ENCODE assay signal across 17 cellular contexts in genomic region chr13:110563463-110563774, GRCh38. TPM values are rescaled to one million over a fixed set of nuclear protein-coding genes. Genes with fewer than 3 reads are reported as not detected.
DNase-seq lines count a peak whose midpoint lies in the region; ATAC-seq and TF ChIP-seq lines count a peak whose summit lies in the region.
"Had no signal": no experiment of that assay in that cellular context is flagged by ENCODE, and none has a peak within 500 bp of the region (broad histone marks: within the 10 kb centered on the region; RNA-seq: fewer than 3 reads in every experiment).

No MANE protein-coding gene starts in this region.

- H3K4me1 ChIP-seq in Loucy (ENCODE audit: insufficient read depth, low read length, poor library complexity, severe bottlenecking) = peaks cover 37% of the 10 kb centered on the region

- POLR2A ChIA-PET in activated CD4-positive, alpha-beta memory T cell treated with anti-CD3 and anti-CD28 coated beads for 36 hours (lab: Charles Lee) = no interaction called here

- H3K9me3 Mint-ChIP-seq in activated CD4-positive, alpha-beta T cell treated with anti-CD3 and anti-CD28 coated beads, Interleukin-2, amount 10 ng/mL, durations not matched to agents 24 days and 14 days = no peaks in the 10 kb centered on the region
- H3K9me3 Mint-ChIP-seq in nephron progenitor cell = peaks cover 29% of the 10 kb centered on the region
- no peaks in the 10 kb centered on the region for H3K9me3 Mint-ChIP-seq in activated CD4-positive, alpha-beta memory T cell treated with anti-CD3 and anti-CD28 coated beads for 36 hours
- H3K9me3 Mint-ChIP-seq: CD14-positive monocyte had no signal

- H3F3A ChIP-seq in Loucy (ENCODE audit: low read depth) = no peaks in the 10 kb centered on the region

- H3K36me3 ChIP-seq in Loucy (ENCODE audit: insufficient read depth, low read length) = no peaks in the 10 kb centered on the region
- H3K36me3 ChIP-seq: cardiac muscle cell, upper lobe of left lung had no signal

- TF ChIP-seq CTCF in Loucy (conservative IDR thresholded peaks at IDR 0.05; ENCODE audit: low read length) = no peak
- TF ChIP-seq CTCF in epithelial cell of proximal tubule (conservative IDR thresholded peaks at IDR 0.05; ENCODE audit: low read depth, low read length) = no peak
- no peak for TF ChIP-seq CTCF in nephron progenitor cell (IDR thresholded peaks at IDR 0.05)

- H3K4me1 Mint-ChIP-seq in activated CD4-positive, alpha-beta T cell treated with anti-CD3 and anti-CD28 coated beads, Interleukin-2, amount 10 ng/mL, durations not matched to agents 24 days and 14 days = peaks cover 24% of the 10 kb centered on the region
- H3K4me1 Mint-ChIP-seq in nephron progenitor cell = peaks cover 83% of the 10 kb centered on the region
- peaks cover 18% of the 10 kb centered on the region for H3K4me1 Mint-ChIP-seq in activated CD4-positive, alpha-beta memory T cell treated with anti-CD3 and anti-CD28 coated beads for 36 hours (ENCODE audit: low read depth)

- H3K9ac ChIP-seq in Loucy (ENCODE audit: low read depth, low read length, poor library complexity, severe bottlenecking) = no peak overlapping the region

- peak overlapping the region; percentile 59 for H3K4me2 ChIP-seq in Loucy (ENCODE audit: low read depth, low read length, poor library complexity, severe bottlenecking)

- H3K36me3 Mint-ChIP-seq in activated CD4-positive, alpha-beta T cell treated with anti-CD3 and anti-CD28 coated beads, Interleukin-2, amount 10 ng/mL, durations not matched to agents 24 days and 14 days (ENCODE audit: low read depth) = peaks cover 6% of the 10 kb centered on the region
- H3K36me3 Mint-ChIP-seq in nephron progenitor cell (ENCODE audit: low read depth) = peaks cover 36% of the 10 kb centered on the region
- H3K36me3 Mint-ChIP-seq in activated CD4-positive, alpha-beta memory T cell treated with anti-CD3 and anti-CD28 coated beads for 36 hours = no peaks in the 10 kb centered on the region

- H3K4me3 ChIP-seq in Loucy (ENCODE audit: low read length, poor library complexity, severe bottlenecking) = no peak overlapping the region
- peak overlapping the region; percentile 95 for H3K4me3 ChIP-seq in epithelial cell of proximal tubule (ENCODE audit: low read depth, low read length)
- H3K4me3 ChIP-seq: cardiac muscle cell had no signal

- no peak for ATAC-seq in GM21717 (IDR thresholded peaks at IDR 0.05; ENCODE audit: unreplicated experiment)

- H3K9me3 ChIP-seq in Loucy (ENCODE audit: insufficient read depth, low read depth, low read length) = no peaks in the 10 kb centered on the region
- H3K9me3 ChIP-seq: upper lobe of left lung had no signal

- peak overlapping the region; percentile 28 for H3K4me3 Mint-ChIP-seq in activated CD4-positive, alpha-beta T cell treated with anti-CD3 and anti-CD28 coated beads, Interleukin-2, amount 10 ng/mL, durations not matched to agents 24 days and 14 days
- H3K4me3 Mint-ChIP-seq in nephron progenitor cell = peak overlapping the region; percentile 93
- no peak overlapping the region for H3K4me3 Mint-ChIP-seq in activated CD4-positive, alpha-beta memory T cell treated with anti-CD3 and anti-CD28 coated beads for 36 hours

- no peak overlapping the region for H3K27ac Mint-ChIP-seq in activated CD4-positive, alpha-beta T cell treated with anti-CD3 and anti-CD28 coated beads, Interleukin-2, amount 10 ng/mL, durations not matched to agents 24 days and 14 days
- no peak overlapping the region for H3K27ac Mint-ChIP-seq in nephron progenitor cell
- no peak overlapping the region for H3K27ac Mint-ChIP-seq in activated CD4-positive, alpha-beta memory T cell treated with anti-CD3 and anti-CD28 coated beads for 36 hours

- no peak for DNase-seq in activated CD4-positive, alpha-beta T cell treated with anti-CD3 and anti-CD28 coated beads, Interleukin-2, amount 10 ng/mL, durations not matched to agents 24 days and 14 days
- DNase-seq in activated CD4-positive, alpha-beta T cell treated with anti-CD3 and anti-CD28 coated beads for 1 hour = no peak
- DNase-seq in epithelial cell of proximal tubule (ENCODE audit: low read depth) = no peak
- no peak for DNase-seq in nephron progenitor cell
- DNase-seq in activated CD4-positive, alpha-beta memory T cell treated with anti-CD3 and anti-CD28 coated beads for 36 hours = no peak
- DNase-seq in NCI-H2081 (lab: John Stamatoyannopoulos, UW) = no peak
- DNase-seq: activated CD4-positive, alpha-beta T cell treated with anti-CD3 and anti-CD28 coated beads for 48 hours; activated T-cell treated with anti-CD3 and anti-CD28 coated beads, Interleukin-2, amount 50 U/mL, for 1 hour; effector CD4-positive, alpha-beta T cell; NCI-H1417 treated with DMSO at 0.1 percent for 48 hours; NCI-H2171 treated with DMSO at 0.1 percent for 48 hours; NCI-H82; upper lobe of left lung had no signal

- H3K79me2 ChIP-seq in Loucy (ENCODE audit: insufficient read depth, low read length) = peaks cover 28% of the 10 kb centered on the region

- no peaks in the 10 kb centered on the region for H3K27me3 ChIP-seq in Loucy (ENCODE audit: insufficient read depth, low read length, poor library complexity, severe bottlenecking)
- H3K27me3 ChIP-seq: cardiac muscle cell, upper lobe of left lung had no signal

- H3K9me2 ChIP-seq in Loucy (replicated peaks; ENCODE audit: low read depth, low read length) = no peaks in the 10 kb centered on the region

- H4K20me1 ChIP-seq in Loucy (ENCODE audit: insufficient read depth, low read length, poor library complexity, severe bottlenecking) = no peaks in the 10 kb centered on the region

- no peak overlapping the region for H2AFZ ChIP-seq in Loucy (ENCODE audit: low read length)

- peaks cover 47% of the 10 kb centered on the region for H3K27me3 Mint-ChIP-seq in activated CD4-positive, alpha-beta T cell treated with anti-CD3 and anti-CD28 coated beads, Interleukin-2, amount 10 ng/mL, durations not matched to agents 24 days and 14 days
- H3K27me3 Mint-ChIP-seq in nephron progenitor cell (ENCODE audit: low read depth, poor library complexity) = peaks cover 39% of the 10 kb centered on the region
- H3K27me3 Mint-ChIP-seq in activated CD4-positive, alpha-beta memory T cell treated with anti-CD3 and anti-CD28 coated beads for 36 hours = peaks cover 4% of the 10 kb centered on the region

- intact Hi-C loops in activated CD4-positive, alpha-beta T cell treated with anti-CD3 and anti-CD28 coated beads, Interleukin-2, amount 10 ng/mL, durations not matched to agents 24 days and 14 days (cut with micrococcal nuclease) = loop anchor here (5.0 kb wide), 3 partner anchors 54 to 154 kb away; partner anchors contain the start of gene NAXD
- intact Hi-C loops in activated CD4-positive, alpha-beta memory T cell treated with anti-CD3 and anti-CD28 coated beads for 36 hours (cut with micrococcal nuclease) = loop anchor here (5.0 kb wide), 2 partner anchors 54 to 106 kb away; partner anchors contain the start of gene NAXD

- CTCF ChIA-PET in activated CD4-positive, alpha-beta memory T cell treated with anti-CD3 and anti-CD28 coated beads for 36 hours (lab: Charles Lee) = no interaction called here

RNA-seq across cellular contexts. Expression of gene RAB20, which starts 1.9 kb away (rescaled TPM):
- total RNA-seq in activated CD4-positive, alpha-beta T cell treated with anti-CD3 and anti-CD28 coated beads, Interleukin-2, amount 10 ng/mL, durations not matched to agents 24 days and 14 days = 2.8 and 3.2 TPM in 2 replicates
- total RNA-seq in epithelial cell of proximal tubule = 6.7 and 17.0 TPM in 2 replicates
- total RNA-seq in activated CD4-positive, alpha-beta memory T cell treated with anti-CD3 and anti-CD28 coated beads for 36 hours = 1 to 10 TPM; 1.4 to 2.1 TPM

RNA-seq across cellular contexts. Expression of gene NAXD, which starts 51.9 kb away (rescaled TPM):
- 20.6 and 23.7 TPM in 2 replicates for total RNA-seq in activated CD4-positive, alpha-beta T cell treated with anti-CD3 and anti-CD28 coated beads, Interleukin-2, amount 10 ng/mL, durations not matched to agents 24 days and 14 days
- 16.0 and 16.7 TPM in 2 replicates for total RNA-seq in epithelial cell of proximal tubule
- 10 to 100 TPM; 22.6 to 22.9 TPM for total RNA-seq in activated CD4-positive, alpha-beta memory T cell treated with anti-CD3 and anti-CD28 coated beads for 36 hours
